1 cellular context compared by ENCODE assay signal in the genomic region with DNA sequence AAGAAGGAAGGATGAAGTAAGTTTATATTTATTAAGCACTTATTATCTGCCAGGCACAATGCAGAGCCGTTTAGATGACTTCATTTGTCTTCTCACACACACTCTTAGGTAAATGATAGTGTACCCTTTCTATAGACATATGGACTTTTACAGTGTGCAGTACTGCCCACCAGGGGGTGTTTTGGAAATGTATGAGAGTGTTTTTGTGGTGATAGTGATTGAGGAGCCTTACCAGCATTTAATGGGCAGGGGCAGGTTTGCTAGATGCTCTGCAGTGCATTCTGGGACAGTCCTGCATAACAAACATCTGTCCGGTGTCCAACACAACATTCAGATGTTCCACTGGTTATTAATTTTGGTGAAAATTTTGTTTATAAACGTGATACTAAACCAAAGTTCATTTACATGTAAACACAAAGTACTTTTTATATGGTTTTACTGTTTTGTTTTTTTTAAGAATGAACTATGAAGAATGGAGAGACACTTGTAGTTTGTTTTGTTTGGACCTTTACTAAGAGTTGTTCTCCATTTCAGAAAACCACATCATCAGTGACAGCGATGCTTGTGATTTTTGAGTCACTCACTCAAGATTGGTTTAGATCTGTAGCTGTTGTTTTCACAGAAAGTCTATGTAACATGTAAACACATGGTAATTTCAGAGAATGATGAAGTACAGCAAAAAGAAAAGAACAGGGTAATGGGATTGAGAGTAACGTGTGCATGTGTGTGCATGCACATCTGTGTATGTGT.
TF ChIP-seq lines count a peak whose summit lies in the region.

No MANE protein-coding gene starts in this region.

TF ChIP-seq in A549, 52 proteins besides CTCF, POLR2A, EP300 and RAD21:
- TF ChIP-seq CBX2 (IDR thresholded peaks at IDR 0.05; ENCODE audit: borderline replicate concordance, low read depth) (no peak), PHF8 (IDR thresholded peaks at IDR 0.05; ENCODE audit: borderline replicate concordance, low read depth) (no peak), RCOR1 (IDR thresholded peaks at IDR 0.05; ENCODE audit: low read depth, low read length) (no peak), HOXB5 (CRISPR knock-in tag; IDR thresholded peaks at IDR 0.05) (no peak), RFX5 (IDR thresholded peaks at IDR 0.05) (no peak), HOXB13 (CRISPR knock-in tag; IDR thresholded peaks at IDR 0.05; ENCODE audit: low read depth) (no peak), CHD2 (IDR thresholded peaks at IDR 0.05; ENCODE audit: low read length, partially characterized antibody) (no peak), ZC3H11A (IDR thresholded peaks at IDR 0.05) (no peak), GATA3 (IDR thresholded peaks at IDR 0.05; ENCODE audit: borderline replicate concordance) (no peak), NR3C1 (IDR thresholded peaks at IDR 0.05) (no peak), BHLHE40 (IDR thresholded peaks at IDR 0.05; ENCODE audit: low read depth, low read length) (no peak), SMC3 (IDR thresholded peaks at IDR 0.05) (no peak)
- TF ChIP-seq, protein P1, sequence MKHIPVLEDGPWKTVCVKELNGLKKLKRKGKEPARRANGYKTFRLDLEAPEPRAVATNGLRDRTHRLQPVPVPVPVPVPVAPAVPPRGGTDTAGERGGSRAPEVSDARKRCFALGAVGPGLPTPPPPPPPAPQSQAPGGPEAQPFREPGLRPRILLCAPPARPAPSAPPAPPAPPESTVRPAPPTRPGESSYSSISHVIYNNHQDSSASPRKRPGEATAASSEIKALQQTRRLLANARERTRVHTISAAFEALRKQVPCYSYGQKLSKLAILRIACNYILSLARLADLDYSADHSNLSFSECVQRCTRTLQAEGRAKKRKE (CRISPR knock-in tag; IDR thresholded peaks at IDR 0.05; ENCODE audit: low read depth) = no peak
- TF ChIP-seq, protein P2, sequence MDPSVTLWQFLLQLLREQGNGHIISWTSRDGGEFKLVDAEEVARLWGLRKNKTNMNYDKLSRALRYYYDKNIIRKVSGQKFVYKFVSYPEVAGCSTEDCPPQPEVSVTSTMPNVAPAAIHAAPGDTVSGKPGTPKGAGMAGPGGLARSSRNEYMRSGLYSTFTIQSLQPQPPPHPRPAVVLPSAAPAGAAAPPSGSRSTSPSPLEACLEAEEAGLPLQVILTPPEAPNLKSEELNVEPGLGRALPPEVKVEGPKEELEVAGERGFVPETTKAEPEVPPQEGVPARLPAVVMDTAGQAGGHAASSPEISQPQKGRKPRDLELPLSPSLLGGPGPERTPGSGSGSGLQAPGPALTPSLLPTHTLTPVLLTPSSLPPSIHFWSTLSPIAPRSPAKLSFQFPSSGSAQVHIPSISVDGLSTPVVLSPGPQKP (IDR thresholded peaks at IDR 0.05; ENCODE audit: low read depth, low read length) = no peak
- TF ChIP-seq, protein P3, sequence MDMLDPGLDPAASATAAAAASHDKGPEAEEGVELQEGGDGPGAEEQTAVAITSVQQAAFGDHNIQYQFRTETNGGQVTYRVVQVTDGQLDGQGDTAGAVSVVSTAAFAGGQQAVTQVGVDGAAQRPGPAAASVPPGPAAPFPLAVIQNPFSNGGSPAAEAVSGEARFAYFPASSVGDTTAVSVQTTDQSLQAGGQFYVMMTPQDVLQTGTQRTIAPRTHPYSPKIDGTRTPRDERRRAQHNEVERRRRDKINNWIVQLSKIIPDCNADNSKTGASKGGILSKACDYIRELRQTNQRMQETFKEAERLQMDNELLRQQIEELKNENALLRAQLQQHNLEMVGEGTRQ (IDR thresholded peaks at IDR 0.05) = no peak
